In genomic region chr1:203407301-203407700, GRCh38 we compare ENCODE assay signal across 24 cellular contexts. TPM values are rescaled to one million over a fixed set of nuclear protein-coding genes. Genes with fewer than 3 reads are reported as not detected.
DNase-seq lines count a peak whose midpoint lies in the region; ATAC-seq, FAIRE-seq and TF ChIP-seq lines count a peak whose summit lies in the region.
"Had no signal": no experiment of that assay in that cellular context is flagged by ENCODE, and none has a peak within 500 bp of the region (broad histone marks: within the 10 kb centered on the region; RNA-seq: fewer than 3 reads in every experiment).

No MANE protein-coding gene starts in this region.

- H3K4me1 ChIP-seq in adipocyte (ENCODE audit: control insufficient read depth, insufficient read depth, low read length) (peaks cover 51% of the 10 kb centered on the region), heart right ventricle (peaks cover 8 to 67% (median 49%) of the 10 kb centered on the region in 9 donors), ovary (ENCODE audit: insufficient read depth) (peaks cover 30% of the 10 kb centered on the region), thyroid gland (peaks cover 0 to 7% of the 10 kb centered on the region in 2 donors)
- H3K4me1 ChIP-seq: right lobe of liver had no signal

- DNase-seq in adipocyte (ENCODE audit: low read depth), result no peak
- no peak for DNase-seq in heart right ventricle
- no peak for DNase-seq in ovary
- DNase-seq in thyroid gland, result no peak
- DNase-seq in NK-92 (lab: John Stamatoyannopoulos, UW; ENCODE audit: unreplicated experiment), result no peak
- no peak for DNase-seq in NCI-H1417 (lab: John Stamatoyannopoulos, UW)
- no peak for DNase-seq in NCI-H146 (lab: John Stamatoyannopoulos, UW)
- no peak for DNase-seq in RCC 7860 (ENCODE audit: low spot score)
- DNase-seq: ACHN; activated B cell treated with CpG ODN at 0.5 μM for 24 hours; activated T-cell treated with anti-CD3 and anti-CD28 coated beads, Interleukin-2, amount 50 U/mL, for 72 hours; GF-D8; hippocampal formation; Kasumi-1; NCI-H69; right lobe of liver; stimulated activated CD4-positive, alpha-beta T cell treated with anti-CD3 and anti-CD28 coated beads, Interleukin-2, amount 100 ng/mL, for 48 hours had no signal

- no peak for TF ChIP-seq EP300 in ovary (IDR thresholded peaks at IDR 0.05)

- H3K9me3 ChIP-seq in adipocyte (ENCODE audit: control insufficient read depth, low read length) (no peaks in the 10 kb centered on the region), heart right ventricle (peaks cover 0 to 4% (median 0%) of the 10 kb centered on the region in 11 donors), ovary (no peaks in the 10 kb centered on the region), thyroid gland (no peaks in the 10 kb centered on the region)
- H3K9me3 ChIP-seq: neutrophil, right lobe of liver, SJSA1 had no signal

- no peaks in the 10 kb centered on the region for H3K36me3 ChIP-seq in adipocyte (ENCODE audit: control insufficient read depth, insufficient read depth, low read length, severe bottlenecking)
- H3K36me3 ChIP-seq in heart right ventricle, result no peaks in the 10 kb centered on the region
- no peaks in the 10 kb centered on the region for H3K36me3 ChIP-seq in ovary
- H3K36me3 ChIP-seq in thyroid gland, result no peaks in the 10 kb centered on the region
- H3K36me3 ChIP-seq: neutrophil, right lobe of liver, SJSA1 had no signal

- H3K9ac ChIP-seq in adipocyte (ENCODE audit: low read length), result peak overlapping the region; percentile 48

- FAIRE-seq in RCC 7860 (lab: Jason Lieb, UNC), result no peak
- FAIRE-seq: GM12878, keratinocyte had no signal

- H3K27me3 ChIP-seq in adipocyte (replicated peaks; ENCODE audit: control insufficient read depth, insufficient read depth, low read length) (no peaks in the 10 kb centered on the region), heart right ventricle (no peaks in the 10 kb centered on the region), ovary (no peaks in the 10 kb centered on the region), thyroid gland (no peaks in the 10 kb centered on the region)
- H3K27me3 ChIP-seq: right lobe of liver, SJSA1 had no signal

- intact Hi-C loops in heart right ventricle (cut with DNase I), result loop anchor here in 1 of 10 donors (5.0 kb wide), 1 partner anchor 35 kb away; no protein-coding TSS in a partner anchor
- intact Hi-C loops in ovary (cut with DNase I), result no loop called here
- intact Hi-C loops in thyroid gland (cut with DNase I), result no loop called here

- ATAC-seq in heart right ventricle, result peak in 1 of 8 donors; percentile 41
- ATAC-seq: activated naive CD4-positive, alpha-beta T cell treated with anti-CD3 and anti-CD28 coated beads, Interleukin-2, amount 50 U/mL, for 72 hours; activated T-cell treated with anti-CD3 and anti-CD28 coated beads, Interleukin-2, amount 50 U/mL, for 72 hours; GM12878; right lobe of liver had no signal

- H3K27ac ChIP-seq in heart right ventricle, result peak overlapping the region in 9 of 10 donors; percentile 38 to 89 (median 77)
- H3K27ac ChIP-seq in ovary, result peak overlapping the region; percentile 43 to 79
- peak overlapping the region; percentile 37 to 56 (median 52) for H3K27ac ChIP-seq in thyroid gland
- H3K27ac ChIP-seq: neutrophil, SJSA1 had no signal

- no peak overlapping the region for H3K4me3 ChIP-seq in adipocyte (ENCODE audit: low read length)
- no peak overlapping the region for H3K4me3 ChIP-seq in heart right ventricle
- H3K4me3 ChIP-seq in ovary, result no peak overlapping the region
- no peak overlapping the region for H3K4me3 ChIP-seq in thyroid gland (replicated peaks in 1 of 3)
- H3K4me3 ChIP-seq: GM12878, right lobe of liver, SJSA1 had no signal

- WGBS in heart right ventricle, 2 donors, result 81 to 92% methylated on average over 1 of the region's 1 CpG
- 64 to 88% (median 87%) methylated on average over 1 of the region's 1 CpG for WGBS in ovary, 3 donors
- WGBS in thyroid gland, 2 donors, result 88 to 93% methylated on average over 1 of the region's 1 CpG

- no peak for TF ChIP-seq POLR2A in ovary (IDR thresholded peaks at IDR 0.05)
- TF ChIP-seq POLR2A in thyroid gland (IDR thresholded peaks at IDR 0.05), result no peak

- no peak for TF ChIP-seq CTCF in heart right ventricle (IDR thresholded peaks at IDR 0.05)
- TF ChIP-seq CTCF in ovary (IDR thresholded peaks at IDR 0.05), result no peak
- TF ChIP-seq CTCF in thyroid gland (IDR thresholded peaks at IDR 0.05), result no peak

RNA-seq across cellular contexts. Expression of gene FMOD, which starts 56.4 kb away (rescaled TPM):
- total RNA-seq in heart right ventricle, result 10 to 100 TPM in 5 of 10 donors, 1 to 10 TPM in 5; 7.0 to 20.5 (median 10.7) TPM
- 10 to 100 TPM in 1 of 2 donors, 1 to 10 TPM in 1; 4.5 to 11.2 TPM for polyA plus RNA-seq in heart right ventricle
- total RNA-seq in ovary, result 100 to 1,000 TPM; 110 to 158 (median 137) TPM
- 100 to 1,000 TPM; 116 to 175 TPM for polyA plus RNA-seq in ovary
- 100 to 1,000 TPM in 3 of 4 donors, 10 to 100 TPM in 1; 67.7 to 173 (median 111) TPM for total RNA-seq in thyroid gland
- total RNA-seq: activated B cell treated with CpG ODN at 0.5 μM for 24 hours; HT-29; T-helper 2 cell treated with Interferon-gamma antibody and Interleukin-4, amounts not matched to agents 100 ng/mL and 5 ng/mL, for 36 hours had no signal
